In the genomic region with DNA sequence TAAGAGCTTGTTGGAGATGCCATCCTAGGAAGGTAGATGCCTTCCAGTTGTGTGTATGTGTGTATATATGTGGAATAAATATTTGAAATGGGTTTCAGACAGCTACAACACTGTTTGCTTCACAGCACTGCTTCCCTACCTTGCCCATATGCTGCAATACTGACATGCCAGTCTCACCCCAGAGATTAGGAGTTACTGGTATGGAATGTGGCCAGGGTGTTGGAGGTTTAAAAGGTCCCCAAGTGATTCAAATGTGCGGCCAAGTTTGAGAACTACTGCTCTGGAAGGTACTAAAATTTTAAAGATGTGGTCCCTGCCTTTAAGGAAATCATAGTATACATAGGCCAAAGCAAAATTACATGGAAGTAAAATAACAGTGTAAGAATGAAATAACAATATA, we compare ENCODE assay signal across 25 cellular contexts.
A peak's percentile ranks its signal among the peaks of the same experiment; 100 is the strongest.
DNase-seq lines count a peak whose midpoint lies in the region; ATAC-seq and TF ChIP-seq lines count a peak whose summit lies in the region.
"Had no signal": no experiment of that assay in that cellular context is flagged by ENCODE, and none has a peak within 500 bp of the region (broad histone marks: within the 10 kb centered on the region; RNA-seq: fewer than 3 reads in every experiment).

No MANE protein-coding gene starts in this region.

- H3K4me1 Mint-ChIP-seq in effector memory CD8-positive, alpha-beta T cell (ENCODE audit: low read depth in 2 of 2): no peaks in the 10 kb centered on the region
- H3K4me1 Mint-ChIP-seq: GM23338 had no signal

- H3K9me3 ChIP-seq in MM.1S (replicated peaks; ENCODE audit: insufficient read depth, low read length): no peaks in the 10 kb centered on the region
- H3K9me3 ChIP-seq: BLaER1, HAP-1 had no signal

- no peaks in the 10 kb centered on the region for H4K20me1 ChIP-seq in MM.1S (ENCODE audit: insufficient read depth, low read length)
- H4K20me1 ChIP-seq: BLaER1 had no signal

- H3K36me3 Mint-ChIP-seq in effector memory CD8-positive, alpha-beta T cell (ENCODE audit: insufficient read depth): no peaks in the 10 kb centered on the region

- H3K27me3 ChIP-seq in MM.1S (replicated peaks; ENCODE audit: insufficient read depth, low read length): no peaks in the 10 kb centered on the region
- H3K27me3 ChIP-seq: BLaER1 had no signal

- H3K27ac Mint-ChIP-seq in effector memory CD8-positive, alpha-beta T cell: no peak overlapping the region
- H3K27ac Mint-ChIP-seq: CD4-positive, alpha-beta T cell; GM23338; T-helper 1 cell treated with Interleukin-12 subunit alpha and Interleukin-12 subunit beta and Interleukin-4 antibody, amounts not matched to agents 30 μg/mL and 1 μg/mL, for 36 hours had no signal

- H3K9me3 Mint-ChIP-seq in effector memory CD8-positive, alpha-beta T cell: no peaks in the 10 kb centered on the region
- H3K9me3 Mint-ChIP-seq: GM23338 had no signal

- H3K27me3 Mint-ChIP-seq in effector memory CD8-positive, alpha-beta T cell: no peaks in the 10 kb centered on the region
- H3K27me3 Mint-ChIP-seq: CD4-positive, alpha-beta T cell had no signal

- H3K4me3 ChIP-seq in MM.1S (ENCODE audit: low read length) (no peak overlapping the region), foreskin fibroblast (ENCODE audit: low read depth in 1 of 2, low read length in 2 of 2) (no peak overlapping the region)
- H3K4me3 ChIP-seq: BLaER1, GM23338, HAP-1 had no signal

- H3K36me3 ChIP-seq in MM.1S (replicated peaks; ENCODE audit: insufficient read depth, low read length): no peaks in the 10 kb centered on the region
- H3K36me3 ChIP-seq: BLaER1, HAP-1 had no signal

- peaks cover 15% of the 10 kb centered on the region; the same call in 1 of the 2 replicates for H3F3A ChIP-seq in MM.1S (ENCODE audit: insufficient read depth, low read length)

- ATAC-seq in GM18511 (IDR thresholded peaks at IDR 0.05; ENCODE audit: unreplicated experiment) (peak; percentile 4), GM18909 (IDR thresholded peaks at IDR 0.05; ENCODE audit: poor library complexity, unreplicated experiment) (peak; percentile 23), HG02981 (IDR thresholded peaks at IDR 0.05; ENCODE audit: unreplicated experiment) (peak; percentile 6)
- ATAC-seq in effector memory CD8-positive, alpha-beta T cell (replicated peaks): no peak
- ATAC-seq: GM23338 had no signal

- no peaks in the 10 kb centered on the region for H3K79me2 ChIP-seq in MM.1S (ENCODE audit: low read length)

- no peak overlapping the region for H3K4me2 ChIP-seq in MM.1S (ENCODE audit: low read depth, low read length)
- H3K4me2 ChIP-seq: BLaER1, GM23338 had no signal

- H3K4me1 ChIP-seq in MM.1S (ENCODE audit: low read length): peaks cover 39% of the 10 kb centered on the region
- H3K4me1 ChIP-seq: BLaER1, HAP-1 had no signal

- H3K27ac ChIP-seq in MM.1S (ENCODE audit: low read length): peak overlapping the region; percentile 12; the same call in 1 of the 2 replicates
- H3K27ac ChIP-seq: BLaER1 had no signal

- H3K9ac ChIP-seq in MM.1S (ENCODE audit: low read length): no peak overlapping the region
- H3K9ac ChIP-seq: BLaER1 had no signal

- H2AFZ ChIP-seq in MM.1S (ENCODE audit: low read length): no peak overlapping the region
- H2AFZ ChIP-seq: GM23338 had no signal

- DNase-seq in MM.1S (no peak), foreskin fibroblast (no peak), GM10266 (ENCODE audit: extremely low spot score) (no peak), NCI-H187 (lab: John Stamatoyannopoulos, UW) (no peak)
- no peak for DNase-seq in effector memory CD8-positive, alpha-beta T cell
- DNase-seq: ACHN; CD4-positive, alpha-beta T cell; COR-L47; DMS 273 treated with DMSO at 0.1 percent for 48 hours; DND-41; KG1; MV-4-11; NCI-H1105 treated with DMSO at 0.1 percent for 48 hours; NCI-H2081; NCI-H2171; NCI-H345; NCI-H524; NCI-H82 had no signal

- H3K9me2 ChIP-seq in MM.1S (replicated peaks; ENCODE audit: insufficient read depth, low read length): no peaks in the 10 kb centered on the region

- no peak overlapping the region for H3K4me3 Mint-ChIP-seq in effector memory CD8-positive, alpha-beta T cell
- H3K4me3 Mint-ChIP-seq: CD4-positive, alpha-beta T cell; GM23338; T-helper 1 cell treated with Interleukin-12 subunit alpha and Interleukin-12 subunit beta and Interleukin-4 antibody, amounts not matched to agents 30 μg/mL and 1 μg/mL, for 36 hours had no signal

- TF ChIP-seq CTCF in MM.1S (IDR thresholded peaks at IDR 0.05; ENCODE audit: low read length) (no peak), foreskin fibroblast (IDR thresholded peaks at IDR 0.05; ENCODE audit: low read depth, low read length) (no peak), GM10266 (IDR thresholded peaks at IDR 0.05; ENCODE audit: control insufficient read depth, insufficient read depth, low read depth, missing control alignments) (no peak)
